In the genomic region with DNA sequence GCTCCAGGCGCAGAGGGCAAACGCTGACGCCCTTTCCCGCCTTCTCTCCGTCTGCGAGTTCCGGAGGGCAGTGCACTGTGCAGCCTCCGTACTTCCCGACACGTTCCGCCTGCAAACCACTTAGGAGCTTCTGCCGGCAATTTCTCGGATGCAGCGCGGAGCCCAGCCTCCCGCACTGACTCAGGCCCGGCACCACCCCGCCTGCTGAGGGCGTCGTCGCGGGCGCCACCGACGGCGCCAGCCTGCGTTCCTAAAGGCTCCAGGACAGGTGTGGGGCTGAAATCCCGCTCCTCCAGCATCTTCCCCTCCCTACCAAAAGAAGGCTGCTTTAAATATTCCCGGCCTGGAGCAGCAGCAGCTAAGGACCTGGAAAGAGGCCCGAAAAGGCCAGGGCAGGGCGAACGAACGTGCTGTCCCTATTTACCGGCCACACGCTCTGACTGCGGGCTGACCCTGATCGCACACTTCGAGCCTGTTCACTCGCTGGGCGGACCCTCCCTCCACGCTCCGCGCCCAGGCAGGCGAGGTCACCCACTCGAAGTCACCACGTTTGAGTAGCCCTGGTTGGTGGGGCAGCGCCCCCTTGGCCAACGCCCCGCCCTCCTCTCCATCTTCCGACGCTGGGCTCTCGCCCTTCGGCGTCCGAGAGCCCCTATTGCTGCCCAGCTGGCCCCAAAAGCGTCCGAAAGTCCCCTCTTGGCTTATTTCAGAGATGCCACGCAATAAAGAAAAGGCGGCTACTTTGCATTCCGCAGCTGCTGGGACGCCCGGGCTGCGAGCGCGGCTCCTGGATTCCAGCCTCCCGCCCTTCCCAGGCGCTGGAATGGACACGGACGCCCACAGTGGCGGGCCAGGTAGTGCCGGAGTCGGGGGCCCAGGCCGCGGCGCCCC, we compare ENCODE assay signal across 8 cellular contexts. TPM values are rescaled to one million over a fixed set of nuclear protein-coding genes. Genes with fewer than 3 reads are reported as not detected.
A peak's percentile ranks its signal among the peaks of the same experiment; 100 is the strongest.
DNase-seq lines count a peak whose midpoint lies in the region; ATAC-seq and TF ChIP-seq lines count a peak whose summit lies in the region.

No MANE protein-coding gene starts in this region.

- in situ Hi-C loops in astrocyte of the cerebellum (cut with HindIII; ENCODE audit: low sequenced_read_pairs) = loop anchor here (25.0 kb wide), 1 partner anchor 1792 kb away; no protein-coding TSS in a partner anchor

- ATAC-seq in GM18868 (IDR thresholded peaks at IDR 0.05; ENCODE audit: unreplicated experiment) (peak; percentile 24), HG03442 (IDR thresholded peaks at IDR 0.05; ENCODE audit: unreplicated experiment) (peak; percentile 20)

- H3K27ac ChIP-seq in temporal lobe (ENCODE audit: low read depth, low read length) = peak overlapping the region; percentile 17

- H3K4me3 ChIP-seq in AG09309 (ENCODE audit: control insufficient read depth, low read depth, low read length) (peak overlapping the region; percentile 37), astrocyte of the cerebellum (ENCODE audit: low read depth, low read length) (peak overlapping the region; percentile 57)

- TF ChIP-seq CTCF in AG09309 (IDR thresholded peaks at IDR 0.05; ENCODE audit: control insufficient read depth, insufficient read depth, low read depth, low read length, missing control alignments) (no peak), astrocyte of the cerebellum (IDR thresholded peaks at IDR 0.05; ENCODE audit: low read depth, low read length, missing control alignments) (no peak)

- DNase-seq in AG09309 (ENCODE audit: low read depth) (no peak), astrocyte of the cerebellum (ENCODE audit: low read depth) (no peak), kidney tubule cell (ENCODE audit: low spot score) (peak; percentile 12), NCI-H446 treated with DMSO at 0.1 percent for 48 hours (lab: John Stamatoyannopoulos, UW) (no peak), OCI-M2 (lab: John Stamatoyannopoulos, UW; ENCODE audit: unreplicated experiment) (no peak)

RNA-seq across cellular contexts. Expression of a gene that starts 9.6 kb away (rescaled TPM):
- total RNA-seq in temporal lobe = 79.2 TPM
